In genomic region chr21:18245493-18245967, GRCh38 we compare ENCODE assay signal across 8 cellular contexts. TPM values are rescaled to one million over a fixed set of nuclear protein-coding genes. Genes with fewer than 3 reads are reported as not detected.
A peak's percentile ranks its signal among the peaks of the same experiment; 100 is the strongest.
DNase-seq lines count a peak whose midpoint lies in the region; ATAC-seq, FAIRE-seq and TF ChIP-seq lines count a peak whose summit lies in the region.

No MANE protein-coding gene starts in this region.

- no peak for TF ChIP-seq EP300 in SK-N-SH (IDR thresholded peaks at IDR 0.05; ENCODE audit: borderline replicate concordance in 1 of 2, low read depth in 1 of 2, low read length in 1 of 2)

- H3K79me2 ChIP-seq in SK-N-SH (ENCODE audit: insufficient read depth): no peaks in the 10 kb centered on the region

- POLR2A ChIA-PET in SK-N-SH (lab: Yijun Ruan, JAX): no interaction called here

- CTCF ChIA-PET in SK-N-SH (lab: Yijun Ruan, JAX): no interaction called here

- DNase-seq in SK-N-SH (peak; percentile 8), epithelial cell of proximal tubule (ENCODE audit: low read depth) (no peak), urothelium cell line (ENCODE audit: low spot score) (peak; percentile 43), COR-L47 (lab: John Stamatoyannopoulos, UW) (no peak)

- H3K9me3 ChIP-seq in SK-N-SH (no peaks in the 10 kb centered on the region), muscle layer of colon (ENCODE audit: low read length) (no peaks in the 10 kb centered on the region)

- peak overlapping the region; percentile 28; the same call in 1 of the 2 replicates for H3K4me2 ChIP-seq in SK-N-SH

- no peak overlapping the region for H3K27ac ChIP-seq in SK-N-SH (ENCODE audit: low read depth in 2 of 2, low read length in 1 of 2)
- no peak overlapping the region for H3K27ac ChIP-seq in muscle layer of colon (ENCODE audit: low read depth, low read length)

- no peak for FAIRE-seq in urothelium cell line (lab: Jason Lieb, UNC)

- no peaks in the 10 kb centered on the region for H3K4me1 ChIP-seq in SK-N-SH (ENCODE audit: control insufficient read depth in 1 of 2, insufficient read depth in 2 of 2, low read depth in 1 of 2, low read length in 1 of 2)
- H3K4me1 ChIP-seq in muscle layer of colon (ENCODE audit: insufficient read depth, low read length): peaks cover 9% of the 10 kb centered on the region

- H3K9me2 ChIP-seq in SK-N-SH: no peaks in the 10 kb centered on the region

- no peaks in the 10 kb centered on the region for H4K20me1 ChIP-seq in SK-N-SH (ENCODE audit: insufficient read depth)

- TF ChIP-seq CTCF in SK-N-SH (IDR thresholded peaks at IDR 0.05): no peak
- TF ChIP-seq CTCF in epithelial cell of proximal tubule (conservative IDR thresholded peaks at IDR 0.05; ENCODE audit: low read depth, low read length): no peak

- no peaks in the 10 kb centered on the region for H3F3A ChIP-seq in SK-N-SH (replicated peaks; ENCODE audit: insufficient read depth)

- TF ChIP-seq RAD21 in SK-N-SH (IDR thresholded peaks at IDR 0.05; ENCODE audit: low read length): no peak

- ATAC-seq in SK-N-SH treated with all-trans-retinoic acid at 6 μM for 48 hours (no peak), GM21576 (IDR thresholded peaks at IDR 0.05; ENCODE audit: unreplicated experiment) (no peak), HG02840 (IDR thresholded peaks at IDR 0.05; ENCODE audit: low FRiP score, unreplicated experiment) (no peak)

- H3K27me3 ChIP-seq in SK-N-SH (ENCODE audit: insufficient read depth) (no peaks in the 10 kb centered on the region), muscle layer of colon (ENCODE audit: control insufficient read depth in 1 of 2, insufficient read depth in 2 of 2, low read length in 2 of 2) (peaks cover 9 to 21% of the 10 kb centered on the region in 2 donors)

- WGBS in SK-N-SH (ENCODE audit: low lambda C conversion rate): 8% methylated on average over 5 of the region's 21 CpGs

- H3K9ac ChIP-seq in SK-N-SH: no peak overlapping the region
- no peak overlapping the region for H3K9ac ChIP-seq in muscle layer of colon (ENCODE audit: low read length)

- H3K36me3 ChIP-seq in SK-N-SH (replicated peaks in 1 of 2; ENCODE audit: control insufficient read depth in 1 of 2, insufficient read depth in 2 of 2, low read length in 1 of 2) (no peaks in the 10 kb centered on the region), muscle layer of colon (ENCODE audit: insufficient read depth, low read length) (no peaks in the 10 kb centered on the region)

- H2AFZ ChIP-seq in SK-N-SH (ENCODE audit: low read depth): no peak overlapping the region

- no peak overlapping the region for H3K4me3 ChIP-seq in SK-N-SH (ENCODE audit: low read depth in 2 of 2, low read length in 1 of 2)
- H3K4me3 ChIP-seq in epithelial cell of proximal tubule (ENCODE audit: low read depth, low read length): peak overlapping the region; percentile 5
- peak overlapping the region; percentile 65 to 66 for H3K4me3 ChIP-seq in muscle layer of colon (ENCODE audit: low read depth in 1 of 2, low read length in 2 of 2)

TF ChIP-seq in SK-N-SH, 30 proteins besides CTCF, POLR2A, EP300 and RAD21 (continues in another document):
- no peak for TF ChIP-seq TAF1 (IDR thresholded peaks at IDR 0.05; ENCODE audit: borderline replicate concordance, low read depth, low read length)
- no peak for TF ChIP-seq POLR2AphosphoS5 (IDR thresholded peaks at IDR 0.05; ENCODE audit: low read depth, low read length)
- TF ChIP-seq NRF1 (IDR thresholded peaks at IDR 0.05; ENCODE audit: low read depth, low read length): no peak
- TF ChIP-seq RXRA (IDR thresholded peaks at IDR 0.05; ENCODE audit: borderline replicate concordance, low read depth): no peak
- no peak for TF ChIP-seq REST (IDR thresholded peaks at IDR 0.05; ENCODE audit: low read depth, low read length)
- TF ChIP-seq JUND (IDR thresholded peaks at IDR 0.05): no peak
- TF ChIP-seq YY1 (IDR thresholded peaks at IDR 0.05; ENCODE audit: low read depth): no peak
- no peak for TF ChIP-seq MEF2A (IDR thresholded peaks at IDR 0.05; ENCODE audit: borderline replicate concordance, low read depth)
- TF ChIP-seq SMC3 (IDR thresholded peaks at IDR 0.05; ENCODE audit: low read depth, low read length): no peak
- no peak for TF ChIP-seq RFX5 (IDR thresholded peaks at IDR 0.05; ENCODE audit: low read length)
- TF ChIP-seq GABPA (IDR thresholded peaks at IDR 0.05; ENCODE audit: low read depth): no peak
- no peak for TF ChIP-seq NFIC (IDR thresholded peaks at IDR 0.05; ENCODE audit: borderline replicate concordance)
- no peak for TF ChIP-seq SIN3A (IDR thresholded peaks at IDR 0.05; ENCODE audit: borderline replicate concordance, low read depth, low read length)

TF ChIP-seq in SK-N-SH treated with all-trans-retinoic acid at 6 μM for 48 hours, 23 proteins besides CTCF, POLR2A, EP300 and RAD21:
- TF ChIP-seq ZNF565 (CRISPR knock-in tag; conservative IDR thresholded peaks at IDR 0.05; ENCODE audit: low read depth) (no peak), ZNF8 (CRISPR knock-in tag; IDR thresholded peaks at IDR 0.05) (no peak), ZFP30 (CRISPR knock-in tag; IDR thresholded peaks at IDR 0.05) (no peak), POU6F1 (CRISPR knock-in tag; IDR thresholded peaks at IDR 0.05; ENCODE audit: borderline replicate concordance, low read depth) (no peak), ARNTL (CRISPR knock-in tag; IDR thresholded peaks at IDR 0.05; ENCODE audit: borderline replicate concordance, low read depth) (no peak), TOX (CRISPR knock-in tag; IDR thresholded peaks at IDR 0.05; ENCODE audit: borderline replicate concordance) (no peak), ZC3H10 (CRISPR knock-in tag; IDR thresholded peaks at IDR 0.05) (no peak), BACH2 (CRISPR knock-in tag; IDR thresholded peaks at IDR 0.05; ENCODE audit: borderline replicate concordance) (no peak), TCF4 (CRISPR knock-in tag; IDR thresholded peaks at IDR 0.05; ENCODE audit: borderline replicate concordance) (no peak), CSDC2 (CRISPR knock-in tag; IDR thresholded peaks at IDR 0.05) (no peak), TSHZ2 (CRISPR knock-in tag; IDR thresholded peaks at IDR 0.05) (no peak)

RNA-seq across cellular contexts. Expression of gene CHODL, which starts 0.9 kb away (rescaled TPM):
- polyA plus RNA-seq in SK-N-SH (2012; rRNA removed): not detected in 2 replicates
- polyA plus RNA-seq in SK-N-SH (2012; cell fraction: cytosol; rRNA removed): 0.03 TPM in 1 of 2 replicates, not detected in the other
- polyA plus RNA-seq in SK-N-SH (2012; cell fraction: nucleus; rRNA removed): not detected in 2 replicates
- total RNA-seq in epithelial cell of proximal tubule: 0.14 and 0.81 TPM in 2 replicates

Comparison
In these comparisons a context has a peak if more than half of its experiments do, and no peak if none do; other contexts are left out.
1. DNase-seq: peak in SK-N-SH (single experiment) and urothelium cell line (single experiment); none in epithelial cell of proximal tubule (single experiment) and COR-L47 (single experiment).
2. H3K4me3 ChIP-seq: peak in epithelial cell of proximal tubule (single experiment) and muscle layer of colon (2 of 2); none in SK-N-SH (0 of 2).